Comparison of ENCODE assay signal across 1 cellular context in the genomic region with DNA sequence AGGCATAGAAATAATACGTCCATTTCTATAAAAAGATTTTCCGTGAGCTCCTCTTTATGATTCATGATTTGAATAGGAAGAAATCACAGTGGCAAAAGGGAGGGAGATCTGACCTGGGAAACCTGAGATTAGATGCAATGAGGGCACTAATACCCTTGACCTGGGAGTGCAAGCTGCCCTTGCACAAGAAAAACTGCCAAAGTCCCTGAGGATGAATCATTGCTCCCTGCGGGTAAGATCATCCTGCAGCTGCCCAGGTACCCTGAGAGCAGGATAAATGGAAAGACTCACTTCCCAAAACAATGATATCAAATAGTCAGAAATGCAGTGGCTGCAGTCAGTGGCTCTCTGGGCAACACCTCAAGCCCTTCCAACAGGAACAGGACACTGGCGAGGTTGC.
TF ChIP-seq lines count a peak whose summit lies in the region.

No MANE protein-coding gene starts in this region.

TF ChIP-seq in SK-N-SH, 30 proteins besides CTCF, POLR2A, EP300 and RAD21 (continued from another document):
- TF ChIP-seq, protein P1, sequence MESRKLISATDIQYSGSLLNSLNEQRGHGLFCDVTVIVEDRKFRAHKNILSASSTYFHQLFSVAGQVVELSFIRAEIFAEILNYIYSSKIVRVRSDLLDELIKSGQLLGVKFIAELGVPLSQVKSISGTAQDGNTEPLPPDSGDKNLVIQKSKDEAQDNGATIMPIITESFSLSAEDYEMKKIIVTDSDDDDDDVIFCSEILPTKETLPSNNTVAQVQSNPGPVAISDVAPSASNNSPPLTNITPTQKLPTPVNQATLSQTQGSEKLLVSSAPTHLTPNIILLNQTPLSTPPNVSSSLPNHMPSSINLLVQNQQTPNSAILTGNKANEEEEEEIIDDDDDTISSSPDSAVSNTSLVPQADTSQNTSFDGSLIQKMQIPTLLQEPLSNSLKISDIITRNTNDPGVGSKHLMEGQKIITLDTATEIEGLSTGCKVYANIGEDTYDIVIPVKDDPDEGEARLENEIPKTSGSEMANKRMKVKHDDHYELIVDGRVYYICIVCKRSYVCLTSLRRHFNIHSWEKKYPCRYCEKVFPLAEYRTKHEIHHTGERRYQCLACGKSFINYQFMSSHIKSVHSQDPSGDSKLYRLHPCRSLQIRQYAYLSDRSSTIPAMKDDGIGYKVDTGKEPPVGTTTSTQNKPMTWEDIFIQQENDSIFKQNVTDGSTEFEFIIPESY (IDR thresholded peaks at IDR 0.05; ENCODE audit: borderline replicate concordance, low read depth), result no peak
- no peak for TF ChIP-seq POLR2AphosphoS5 (IDR thresholded peaks at IDR 0.05; ENCODE audit: low read depth, low read length)
- TF ChIP-seq JUND (IDR thresholded peaks at IDR 0.05), result no peak
- TF ChIP-seq SMC3 (IDR thresholded peaks at IDR 0.05; ENCODE audit: low read depth, low read length), result no peak
- TF ChIP-seq TCF12 (IDR thresholded peaks at IDR 0.05), result no peak
- no peak for TF ChIP-seq FOXJ3 (CRISPR knock-in tag; IDR thresholded peaks at IDR 0.05)
- TF ChIP-seq YY1 (IDR thresholded peaks at IDR 0.05; ENCODE audit: low read depth), result no peak
- no peak for TF ChIP-seq RXRA (IDR thresholded peaks at IDR 0.05; ENCODE audit: borderline replicate concordance, low read depth)
- no peak for TF ChIP-seq RCOR1 (IDR thresholded peaks at IDR 0.05; ENCODE audit: low read length)
- TF ChIP-seq, protein P2, sequence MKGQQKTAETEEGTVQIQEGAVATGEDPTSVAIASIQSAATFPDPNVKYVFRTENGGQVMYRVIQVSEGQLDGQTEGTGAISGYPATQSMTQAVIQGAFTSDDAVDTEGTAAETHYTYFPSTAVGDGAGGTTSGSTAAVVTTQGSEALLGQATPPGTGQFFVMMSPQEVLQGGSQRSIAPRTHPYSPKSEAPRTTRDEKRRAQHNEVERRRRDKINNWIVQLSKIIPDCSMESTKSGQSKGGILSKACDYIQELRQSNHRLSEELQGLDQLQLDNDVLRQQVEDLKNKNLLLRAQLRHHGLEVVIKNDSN (IDR thresholded peaks at IDR 0.05; ENCODE audit: borderline replicate concordance, low read depth), result no peak
- TF ChIP-seq, protein P3, sequence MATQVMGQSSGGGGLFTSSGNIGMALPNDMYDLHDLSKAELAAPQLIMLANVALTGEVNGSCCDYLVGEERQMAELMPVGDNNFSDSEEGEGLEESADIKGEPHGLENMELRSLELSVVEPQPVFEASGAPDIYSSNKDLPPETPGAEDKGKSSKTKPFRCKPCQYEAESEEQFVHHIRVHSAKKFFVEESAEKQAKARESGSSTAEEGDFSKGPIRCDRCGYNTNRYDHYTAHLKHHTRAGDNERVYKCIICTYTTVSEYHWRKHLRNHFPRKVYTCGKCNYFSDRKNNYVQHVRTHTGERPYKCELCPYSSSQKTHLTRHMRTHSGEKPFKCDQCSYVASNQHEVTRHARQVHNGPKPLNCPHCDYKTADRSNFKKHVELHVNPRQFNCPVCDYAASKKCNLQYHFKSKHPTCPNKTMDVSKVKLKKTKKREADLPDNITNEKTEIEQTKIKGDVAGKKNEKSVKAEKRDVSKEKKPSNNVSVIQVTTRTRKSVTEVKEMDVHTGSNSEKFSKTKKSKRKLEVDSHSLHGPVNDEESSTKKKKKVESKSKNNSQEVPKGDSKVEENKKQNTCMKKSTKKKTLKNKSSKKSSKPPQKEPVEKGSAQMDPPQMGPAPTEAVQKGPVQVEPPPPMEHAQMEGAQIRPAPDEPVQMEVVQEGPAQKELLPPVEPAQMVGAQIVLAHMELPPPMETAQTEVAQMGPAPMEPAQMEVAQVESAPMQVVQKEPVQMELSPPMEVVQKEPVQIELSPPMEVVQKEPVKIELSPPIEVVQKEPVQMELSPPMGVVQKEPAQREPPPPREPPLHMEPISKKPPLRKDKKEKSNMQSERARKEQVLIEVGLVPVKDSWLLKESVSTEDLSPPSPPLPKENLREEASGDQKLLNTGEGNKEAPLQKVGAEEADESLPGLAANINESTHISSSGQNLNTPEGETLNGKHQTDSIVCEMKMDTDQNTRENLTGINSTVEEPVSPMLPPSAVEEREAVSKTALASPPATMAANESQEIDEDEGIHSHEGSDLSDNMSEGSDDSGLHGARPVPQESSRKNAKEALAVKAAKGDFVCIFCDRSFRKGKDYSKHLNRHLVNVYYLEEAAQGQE (IDR thresholded peaks at IDR 0.05; ENCODE audit: low read depth, low read length), result no peak
- TF ChIP-seq NFIC (IDR thresholded peaks at IDR 0.05; ENCODE audit: borderline replicate concordance), result no peak
- no peak for TF ChIP-seq TAF1 (IDR thresholded peaks at IDR 0.05; ENCODE audit: borderline replicate concordance, low read depth, low read length)
- TF ChIP-seq RFX5 (IDR thresholded peaks at IDR 0.05; ENCODE audit: low read length), result no peak
- TF ChIP-seq FOXM1 (IDR thresholded peaks at IDR 0.05; ENCODE audit: low read depth), result no peak
- no peak for TF ChIP-seq FOSL2 (IDR thresholded peaks at IDR 0.05; ENCODE audit: borderline replicate concordance, low read depth)
